8 cellular contexts compared by ENCODE assay signal in the genomic region with DNA sequence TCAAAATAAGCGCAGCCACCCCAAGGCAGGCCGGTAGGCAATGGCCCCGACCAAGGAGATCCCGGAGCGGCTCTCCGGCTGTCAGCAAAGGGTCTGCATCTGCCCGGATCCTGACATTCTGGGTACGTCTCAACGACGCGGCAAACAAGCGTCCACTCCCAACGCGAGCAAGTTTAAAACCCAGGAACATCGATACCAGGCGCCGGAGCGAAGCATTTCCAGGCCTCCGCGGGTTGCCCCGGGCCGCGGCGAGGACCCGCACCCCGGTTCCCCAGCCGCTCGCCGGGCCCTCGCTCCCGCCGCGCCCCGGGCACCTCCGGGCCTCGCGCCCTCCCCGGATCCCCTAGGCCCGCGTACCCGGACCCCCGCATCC. TPM values are rescaled to one million over a fixed set of nuclear protein-coding genes. Genes with fewer than 3 reads are reported as not detected.
DNase-seq lines count a peak whose midpoint lies in the region; ATAC-seq and TF ChIP-seq lines count a peak whose summit lies in the region.

No MANE protein-coding gene starts in this region.

- no peak for TF ChIP-seq POLR2A in gastroesophageal sphincter (IDR thresholded peaks at IDR 0.05)

- H3K4me1 ChIP-seq in ACC112 (ENCODE audit: control insufficient read depth, insufficient read depth, low read length, unreplicated experiment) (peaks cover 12% of the 10 kb centered on the region), OCI-LY3 (ENCODE audit: low read length) (peaks cover 13% of the 10 kb centered on the region), gastroesophageal sphincter (peaks cover 3 to 56% (median 18%) of the 10 kb centered on the region in 3 donors), neural progenitor cell (peaks cover 7% of the 10 kb centered on the region)

- DNase-seq in activated naive CD4-positive, alpha-beta T cell treated with Interleukin-2 at 50 U/mL for 16 hours, result peak; percentile 11
- DNase-seq in neural progenitor cell (ENCODE audit: low spot score) (peak; percentile 53), epidermal melanocyte (ENCODE audit: insufficient read length, low spot score) (no peak)

- H3K27ac ChIP-seq in ACC112 (ENCODE audit: low read depth, low read length) (peak overlapping the region; percentile 26; the same call in 1 of the 2 replicates), OCI-LY3 (ENCODE audit: low read length) (no peak overlapping the region), gastroesophageal sphincter (peak overlapping the region; percentile 24 to 93 (median 92)), neural progenitor cell (no peak overlapping the region)

- H3K27me3 ChIP-seq in ACC112 (ENCODE audit: insufficient read depth, low read length) (no peaks in the 10 kb centered on the region), OCI-LY3 (ENCODE audit: low read depth, low read length) (no peaks in the 10 kb centered on the region), gastroesophageal sphincter (no peaks in the 10 kb centered on the region), neural progenitor cell (peaks cover 29% of the 10 kb centered on the region)

- H2AFZ ChIP-seq in ACC112 (ENCODE audit: low read length, unreplicated experiment), result peak overlapping the region; percentile 43
- peak overlapping the region; percentile 18; the same call in 1 of the 2 replicates for H2AFZ ChIP-seq in OCI-LY3 (ENCODE audit: low read depth, low read length)
- peak overlapping the region; percentile 83 for H2AFZ ChIP-seq in neural progenitor cell (replicated peaks)

- peak overlapping the region; percentile 75 for H3K9ac ChIP-seq in OCI-LY3 (ENCODE audit: low read length)
- no peak overlapping the region for H3K9ac ChIP-seq in neural progenitor cell

- peaks cover 51% of the 10 kb centered on the region for H3K79me2 ChIP-seq in ACC112 (ENCODE audit: control insufficient read depth, insufficient read depth, low read length, unreplicated experiment)
- peaks cover 48% of the 10 kb centered on the region for H3K79me2 ChIP-seq in OCI-LY3 (ENCODE audit: low read length)
- peaks cover 8% of the 10 kb centered on the region for H3K79me2 ChIP-seq in neural progenitor cell (ENCODE audit: low read depth)

- H3K4me3 ChIP-seq in ACC112 (ENCODE audit: low read depth, low read length) (peak overlapping the region; percentile 83), OCI-LY3 (ENCODE audit: low read length) (peak overlapping the region; percentile 93), gastroesophageal sphincter (peak overlapping the region; percentile 74 to 85), neural progenitor cell (peak overlapping the region; percentile 76)

- no peaks in the 10 kb centered on the region for H3K9me3 Mint-ChIP-seq in neural progenitor cell

- TF ChIP-seq CTCF in OCI-LY3 (IDR thresholded peaks at IDR 0.05; ENCODE audit: low read depth, low read length) (no peak), gastroesophageal sphincter (IDR thresholded peaks at IDR 0.05) (no peak), neural progenitor cell (IDR thresholded peaks at IDR 0.05) (no peak)

- H3K9me3 ChIP-seq in OCI-LY3 (ENCODE audit: insufficient read depth, low read length) (no peaks in the 10 kb centered on the region), gastroesophageal sphincter (no peaks in the 10 kb centered on the region), neural progenitor cell (ENCODE audit: low read depth) (no peaks in the 10 kb centered on the region)

- peaks cover 10% of the 10 kb centered on the region for H3K4me1 Mint-ChIP-seq in neural progenitor cell

- H4K20me1 ChIP-seq in OCI-LY3 (ENCODE audit: insufficient read depth, low read length), result no peaks in the 10 kb centered on the region
- H4K20me1 ChIP-seq in neural progenitor cell (ENCODE audit: low read depth), result peaks cover 8% of the 10 kb centered on the region

- 0 to 2% methylated on average over 10 of the region's 42 CpGs for WGBS in gastroesophageal sphincter (ENCODE audit: low coverage in 1 of 2), 2 donors

- H3K4me2 ChIP-seq in OCI-LY3 (ENCODE audit: low read length), result peak overlapping the region; percentile 78
- peak overlapping the region; percentile 94 for H3K4me2 ChIP-seq in neural progenitor cell

- no peaks in the 10 kb centered on the region for H3K27me3 Mint-ChIP-seq in neural progenitor cell (ENCODE audit: insufficient read depth, low read depth)

- H3F3A ChIP-seq in neural progenitor cell (ENCODE audit: low read depth), result peaks cover 13% of the 10 kb centered on the region

- peak overlapping the region; percentile 98 for H3K4me3 Mint-ChIP-seq in neural progenitor cell

- ATAC-seq in GM18502 (IDR thresholded peaks at IDR 0.05; ENCODE audit: poor library complexity, unreplicated experiment), result peak; percentile 56
- peak; percentile 29 for ATAC-seq in HG03025 (IDR thresholded peaks at IDR 0.05; ENCODE audit: low FRiP score, unreplicated experiment)
- peak; percentile 31 for ATAC-seq in gastroesophageal sphincter

- H3K36me3 ChIP-seq in ACC112 (ENCODE audit: insufficient read depth, low read length) (no peaks in the 10 kb centered on the region; the same call in 1 of the 2 replicates), OCI-LY3 (replicated peaks; ENCODE audit: low read depth, low read length) (no peaks in the 10 kb centered on the region), gastroesophageal sphincter (no peaks in the 10 kb centered on the region), neural progenitor cell (no peaks in the 10 kb centered on the region)

- peak overlapping the region; percentile 99 for H3K27ac Mint-ChIP-seq in neural progenitor cell

- no peak for TF ChIP-seq EP300 in gastroesophageal sphincter (IDR thresholded peaks at IDR 0.05)

- H3K36me3 Mint-ChIP-seq in neural progenitor cell, result no peaks in the 10 kb centered on the region

RNA-seq across cellular contexts. Expression of a gene that starts 0.5 kb away (rescaled TPM):
- total RNA-seq in gastroesophageal sphincter (10 to 100 TPM; 33.4 to 47.9 (median 39.2) TPM), neural progenitor cell (ENCODE audit: low replicate concordance) (9.2 TPM in 2 replicates)

RNA-seq across cellular contexts. Expression of a gene that starts 20.3 kb away (rescaled TPM):
- total RNA-seq in gastroesophageal sphincter, result 10 to 100 TPM; 22.7 to 38.3 (median 28.5) TPM
- 6.8 and 11.7 TPM in 2 replicates for total RNA-seq in neural progenitor cell (ENCODE audit: low replicate concordance)

RNA-seq across cellular contexts. Expression of a gene that starts 36.6 kb away (rescaled TPM):
- total RNA-seq in gastroesophageal sphincter (100 to 1,000 TPM in 1 of 4 donors, 10 to 100 TPM in 3; 64.2 to 147 (median 81.5) TPM), neural progenitor cell (ENCODE audit: low replicate concordance) (54.6 and 60.6 TPM in 2 replicates)

Comparison
In these comparisons a context has a peak if more than half of its experiments do, and no peak if none do; other contexts are left out.
1. H2AFZ ChIP-seq: peak in every context shown above with its lines; median percentile 83 in neural progenitor cell; 43 in ACC112; 18 in OCI-LY3.
2. H3K27ac ChIP-seq: peak in ACC112 (single experiment) and gastroesophageal sphincter (4 of 4); none in OCI-LY3 (single experiment) and neural progenitor cell (single experiment).
3. Peak in every context shown above with its lines, with median percentiles within 50 percentile points of each other: H3K4me3 ChIP-seq and ATAC-seq.